ENCODE assay signal across 12 cellular contexts in genomic region chr15:74863239-74864056, GRCh38. TPM values are rescaled to one million over a fixed set of nuclear protein-coding genes. Genes with fewer than 3 reads are reported as not detected.
DNase-seq lines count a peak whose midpoint lies in the region; ATAC-seq and TF ChIP-seq lines count a peak whose summit lies in the region.
"Had no signal": no experiment of that assay in that cellular context is flagged by ENCODE, and none has a peak within 500 bp of the region (broad histone marks: within the 10 kb centered on the region; RNA-seq: fewer than 3 reads in every experiment).

No MANE protein-coding gene starts in this region.

- no peak for ATAC-seq in WTC11
- peak; percentile 74 for ATAC-seq in foreskin keratinocyte
- peak; percentile 87 for ATAC-seq in stimulated activated effector memory CD8-positive, alpha-beta T cell treated with anti-CD3 and anti-CD28 coated beads, Interleukin-12 subunit alpha, Interleukin-12 subunit beta, amount 100 ng/mL, for 72 hours
- ATAC-seq in GM18505 (IDR thresholded peaks at IDR 0.05; ENCODE audit: unreplicated experiment) = no peak

- TF ChIP-seq CTCF in WTC11 (IDR thresholded peaks at IDR 0.05) = no peak
- no peak for TF ChIP-seq CTCF in foreskin keratinocyte (conservative IDR thresholded peaks at IDR 0.05)

- no peak overlapping the region for H3K4me3 Mint-ChIP-seq in activated CD4-positive, alpha-beta T cell treated with anti-CD3 and anti-CD28 coated beads, Interleukin-2, amount 10 ng/mL, durations not matched to agents 24 days and 14 days
- H3K4me3 Mint-ChIP-seq in WTC11 = no peak overlapping the region
- H3K4me3 Mint-ChIP-seq in stimulated activated effector memory CD8-positive, alpha-beta T cell treated with anti-CD3 and anti-CD28 coated beads, Interleukin-12 subunit alpha, Interleukin-12 subunit beta, amount 100 ng/mL, for 72 hours = no peak overlapping the region

- H3K4me1 ChIP-seq in foreskin keratinocyte = peaks cover 33% of the 10 kb centered on the region

- no peak overlapping the region for H3K27ac ChIP-seq in foreskin keratinocyte

- no peaks in the 10 kb centered on the region for H3K27me3 Mint-ChIP-seq in activated CD4-positive, alpha-beta T cell treated with anti-CD3 and anti-CD28 coated beads, Interleukin-2, amount 10 ng/mL, durations not matched to agents 24 days and 14 days
- no peaks in the 10 kb centered on the region for H3K27me3 Mint-ChIP-seq in WTC11 (ENCODE audit: low read depth)

- no peak for TF ChIP-seq POLR2A in GM18505 (IDR thresholded peaks at IDR 0.05; ENCODE audit: borderline replicate concordance, extremely low read depth, insufficient read depth, insufficient read length)

- peaks cover 33% of the 10 kb centered on the region for H3K36me3 Mint-ChIP-seq in activated CD4-positive, alpha-beta T cell treated with anti-CD3 and anti-CD28 coated beads, Interleukin-2, amount 10 ng/mL, durations not matched to agents 24 days and 14 days (ENCODE audit: low read depth)
- H3K36me3 Mint-ChIP-seq in WTC11 = peaks cover 12% of the 10 kb centered on the region
- peaks cover 78% of the 10 kb centered on the region for H3K36me3 Mint-ChIP-seq in stimulated activated effector memory CD8-positive, alpha-beta T cell treated with anti-CD3 and anti-CD28 coated beads, Interleukin-12 subunit alpha, Interleukin-12 subunit beta, amount 100 ng/mL, for 72 hours

- no peaks in the 10 kb centered on the region for H3K9me3 Mint-ChIP-seq in activated CD4-positive, alpha-beta T cell treated with anti-CD3 and anti-CD28 coated beads, Interleukin-2, amount 10 ng/mL, durations not matched to agents 24 days and 14 days
- peaks cover 6% of the 10 kb centered on the region for H3K9me3 Mint-ChIP-seq in WTC11
- H3K9me3 Mint-ChIP-seq in stimulated activated effector memory CD8-positive, alpha-beta T cell treated with anti-CD3 and anti-CD28 coated beads, Interleukin-12 subunit alpha, Interleukin-12 subunit beta, amount 100 ng/mL, for 72 hours = no peaks in the 10 kb centered on the region

- no peak for DNase-seq in activated CD4-positive, alpha-beta T cell treated with anti-CD3 and anti-CD28 coated beads, Interleukin-2, amount 10 ng/mL, durations not matched to agents 24 days and 14 days
- no peak for DNase-seq in activated CD4-positive, alpha-beta T cell treated with anti-CD3 and anti-CD28 coated beads for 1 hour
- no peak for DNase-seq in WTC11 (ENCODE audit: low spot score)
- DNase-seq in foreskin keratinocyte = peak; percentile 41 to 77
- no peak for DNase-seq in stimulated activated effector memory CD8-positive, alpha-beta T cell treated with anti-CD3 and anti-CD28 coated beads, Interleukin-12 subunit alpha, Interleukin-12 subunit beta, amount 100 ng/mL, for 72 hours (ENCODE audit: low spot score in 2 of 2)
- no peak for DNase-seq in HEK293T (ENCODE audit: extremely low spot score)
- no peak for DNase-seq in stimulated activated naive CD4-positive, alpha-beta T cell treated with Interleukin-2 at 50 U/mL for 16 hours (lab: John Stamatoyannopoulos, UW)
- DNase-seq: activated CD4-positive, CD25-positive, alpha-beta regulatory T cell treated with anti-CD3 and anti-CD28 coated beads, Interleukin-2, amount 50 U/mL, for 72 hours; NCI-H526 treated with DMSO at 0.1 percent for 48 hours had no signal

- POLR2A ChIA-PET in WTC11 (lab: Charles Lee) = no interaction called here
- POLR2A ChIA-PET in HEK293T (lab: Yijun Ruan, JAX) = no interaction called here

- H3K27ac Mint-ChIP-seq in activated CD4-positive, alpha-beta T cell treated with anti-CD3 and anti-CD28 coated beads, Interleukin-2, amount 10 ng/mL, durations not matched to agents 24 days and 14 days = peak overlapping the region; percentile 54
- H3K27ac Mint-ChIP-seq in WTC11 = peak overlapping the region; percentile 54
- H3K27ac Mint-ChIP-seq in stimulated activated effector memory CD8-positive, alpha-beta T cell treated with anti-CD3 and anti-CD28 coated beads, Interleukin-12 subunit alpha, Interleukin-12 subunit beta, amount 100 ng/mL, for 72 hours = peak overlapping the region; percentile 70

- intact Hi-C loops in activated CD4-positive, alpha-beta T cell treated with anti-CD3 and anti-CD28 coated beads, Interleukin-2, amount 10 ng/mL, durations not matched to agents 24 days and 14 days (cut with micrococcal nuclease) = no loop called here

- CTCF ChIA-PET in WTC11 (lab: Charles Lee) = interaction anchor here (1.7 kb wide), 1 partner anchor 38 kb away, joined by 7 read pairs; no protein-coding TSS in a partner anchor
- CTCF ChIA-PET in HEK293T (lab: Yijun Ruan, JAX) = interaction anchor here (0.5 to 0.6 kb wide), 2 partner anchors 94 to 137 kb away, joined by 3 to 4 read pairs; no protein-coding TSS in a partner anchor

- H3K27me3 ChIP-seq in foreskin keratinocyte = no peaks in the 10 kb centered on the region
- H3K27me3 ChIP-seq: thyroid gland had no signal

- peaks cover 44% of the 10 kb centered on the region for H3K4me1 Mint-ChIP-seq in activated CD4-positive, alpha-beta T cell treated with anti-CD3 and anti-CD28 coated beads, Interleukin-2, amount 10 ng/mL, durations not matched to agents 24 days and 14 days
- peaks cover 14% of the 10 kb centered on the region for H3K4me1 Mint-ChIP-seq in WTC11
- peaks cover 62% of the 10 kb centered on the region for H3K4me1 Mint-ChIP-seq in stimulated activated effector memory CD8-positive, alpha-beta T cell treated with anti-CD3 and anti-CD28 coated beads, Interleukin-12 subunit alpha, Interleukin-12 subunit beta, amount 100 ng/mL, for 72 hours

TF ChIP-seq in WTC11, 78 proteins besides CTCF, POLR2A, EP300 and RAD21 (continues in another document):
- TF ChIP-seq E2F4 (CRISPR knock-in tag; IDR thresholded peaks at IDR 0.05; ENCODE audit: borderline replicate concordance, low read depth) (no peak), NR1H2 (CRISPR knock-in tag; IDR thresholded peaks at IDR 0.05) (no peak), JAZF1 (CRISPR knock-in tag; IDR thresholded peaks at IDR 0.05) (no peak), SP1 (CRISPR knock-in tag; conservative IDR thresholded peaks at IDR 0.05) (no peak)

TF ChIP-seq in HEK293T, 16 proteins besides CTCF, POLR2A, EP300 and RAD21:
- TF ChIP-seq CTBP1 (IDR thresholded peaks at IDR 0.05; ENCODE audit: borderline replicate concordance) = no peak
- no peak for TF ChIP-seq HDGF (IDR thresholded peaks at IDR 0.05; ENCODE audit: borderline replicate concordance)
- TF ChIP-seq FOXK2 (IDR thresholded peaks at IDR 0.05) = no peak
- TF ChIP-seq ELF4 (IDR thresholded peaks at IDR 0.05) = no peak
- TF ChIP-seq SUZ12 (IDR thresholded peaks at IDR 0.05) = no peak
- TF ChIP-seq LEF1 (IDR thresholded peaks at IDR 0.05; ENCODE audit: borderline replicate concordance) = no peak
- TF ChIP-seq SP1 (IDR thresholded peaks at IDR 0.05) = no peak
- no peak for TF ChIP-seq FOXA1 (IDR thresholded peaks at IDR 0.05)
- no peak for TF ChIP-seq TARDBP (IDR thresholded peaks at IDR 0.05)
- no peak for TF ChIP-seq BHLHE40 (IDR thresholded peaks at IDR 0.05; ENCODE audit: borderline replicate concordance)
- TF ChIP-seq PKNOX1 (IDR thresholded peaks at IDR 0.05) = no peak
- no peak for TF ChIP-seq FOXM1 (IDR thresholded peaks at IDR 0.05; ENCODE audit: borderline replicate concordance)
- no peak for TF ChIP-seq ZNF384 (IDR thresholded peaks at IDR 0.05)
- no peak for TF ChIP-seq ARNT (IDR thresholded peaks at IDR 0.05)
- TF ChIP-seq L3MBTL2 (conservative IDR thresholded peaks at IDR 0.05) = no peak
- no peak for TF ChIP-seq NFRKB (IDR thresholded peaks at IDR 0.05)

RNA-seq across cellular contexts. Expression of gene SCAMP2, which starts 9.7 kb away (rescaled TPM):
- 89.4 and 94.8 TPM in 2 replicates for total RNA-seq in activated CD4-positive, alpha-beta T cell treated with anti-CD3 and anti-CD28 coated beads, Interleukin-2, amount 10 ng/mL, durations not matched to agents 24 days and 14 days
- 38.0 to 47.0 TPM (median 39.0 TPM) in 3 replicates for total RNA-seq in WTC11 (2021)
- total RNA-seq in foreskin keratinocyte = 44.9 and 47.5 TPM in 2 replicates
- polyA plus RNA-seq in foreskin keratinocyte = 53.2 and 56.6 TPM in 2 replicates

RNA-seq across cellular contexts. Expression of gene ULK3, which starts 20.5 kb away (rescaled TPM):
- total RNA-seq in activated CD4-positive, alpha-beta T cell treated with anti-CD3 and anti-CD28 coated beads, Interleukin-2, amount 10 ng/mL, durations not matched to agents 24 days and 14 days = 52.6 and 57.3 TPM in 2 replicates
- total RNA-seq in WTC11 (2021) (34.4 to 38.9 TPM (median 37.4 TPM) in 3 replicates), foreskin keratinocyte (9.4 and 9.8 TPM in 2 replicates)
- polyA plus RNA-seq in foreskin keratinocyte = 9.1 TPM in 2 replicates

RNA-seq across cellular contexts. Expression of gene MPI, which starts 26.4 kb away (rescaled TPM):
- 63.9 and 64.4 TPM in 2 replicates for total RNA-seq in activated CD4-positive, alpha-beta T cell treated with anti-CD3 and anti-CD28 coated beads, Interleukin-2, amount 10 ng/mL, durations not matched to agents 24 days and 14 days
- total RNA-seq in WTC11 (2021) (36.3 to 65.1 TPM (median 59.8 TPM) in 3 replicates), foreskin keratinocyte (35.6 and 40.1 TPM in 2 replicates)
- polyA plus RNA-seq in foreskin keratinocyte = 33.4 and 36.0 TPM in 2 replicates

RNA-seq across cellular contexts. Expression of gene CPLX3, which starts 37.0 kb away (rescaled TPM):
- total RNA-seq in activated CD4-positive, alpha-beta T cell treated with anti-CD3 and anti-CD28 coated beads, Interleukin-2, amount 10 ng/mL, durations not matched to agents 24 days and 14 days = 0.09 TPM in 2 replicates
- total RNA-seq in WTC11 (2021) = 0.09 to 0.21 TPM (median 0.09 TPM) in 3 replicates
- not detected in 2 replicates for total RNA-seq in foreskin keratinocyte
- not detected in 2 replicates for polyA plus RNA-seq in foreskin keratinocyte
- total RNA-seq: liver, thyroid gland had no signal
- polyA plus RNA-seq: liver had no signal

RNA-seq across cellular contexts. Expression of gene FAM219B, which starts 43.2 kb away (rescaled TPM):
- total RNA-seq in activated CD4-positive, alpha-beta T cell treated with anti-CD3 and anti-CD28 coated beads, Interleukin-2, amount 10 ng/mL, durations not matched to agents 24 days and 14 days = 68.0 and 82.0 TPM in 2 replicates
- total RNA-seq in WTC11 (2021) (67.3 to 99.6 TPM (median 87.8 TPM) in 3 replicates), foreskin keratinocyte (31.2 and 43.3 TPM in 2 replicates)
- polyA plus RNA-seq in foreskin keratinocyte = 22.5 and 22.6 TPM in 2 replicates

Comparison
In these comparisons a context has a peak if more than half of its experiments do, and no peak if none do; other contexts are left out.
1. DNase-seq: peak in foreskin keratinocyte (2 of 2); none in activated CD4-positive, alpha-beta T cell treated with anti-CD3 and anti-CD28 coated beads, Interleukin-2, amount 10 ng/mL, durations not matched to agents 24 days and 14 days (single experiment), activated CD4-positive, alpha-beta T cell treated with anti-CD3 and anti-CD28 coated beads for 1 hour (single experiment), WTC11 (single experiment), stimulated activated effector memory CD8-positive, alpha-beta T cell treated with anti-CD3 and anti-CD28 coated beads, Interleukin-12 subunit alpha, Interleukin-12 subunit beta, amount 100 ng/mL, for 72 hours (0 of 2), HEK293T (single experiment) and stimulated activated naive CD4-positive, alpha-beta T cell treated with Interleukin-2 at 50 U/mL for 16 hours (single experiment).
2. ATAC-seq: peak in foreskin keratinocyte (single experiment) and stimulated activated effector memory CD8-positive, alpha-beta T cell treated with anti-CD3 and anti-CD28 coated beads, Interleukin-12 subunit alpha, Interleukin-12 subunit beta, amount 100 ng/mL, for 72 hours (single experiment); none in WTC11 (single experiment) and GM18505 (single experiment).
3. Peak in every context shown above with its lines, with median percentiles within 50 percentile points of each other: H3K27ac Mint-ChIP-seq.